ENCODE assay signal across 1 cellular context in the genomic region with DNA sequence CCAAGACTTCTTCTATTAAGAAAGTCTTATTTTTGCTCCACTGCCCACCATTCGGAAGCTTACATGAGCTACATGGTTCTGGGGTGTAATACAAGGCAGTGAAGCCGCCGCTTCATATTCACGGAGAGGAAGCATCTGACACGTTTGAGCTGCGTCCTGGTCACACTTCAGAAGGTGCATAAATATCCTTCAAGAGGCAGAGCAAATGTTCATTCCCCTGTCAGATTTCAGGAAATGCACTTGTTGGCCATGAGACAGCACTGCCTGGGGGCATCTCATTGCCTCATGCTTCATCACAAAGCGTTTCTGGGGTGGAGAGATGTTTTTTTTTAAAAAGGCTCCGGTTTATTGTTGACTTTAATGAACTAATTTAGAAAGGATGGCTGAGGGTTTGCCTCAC.
TF ChIP-seq lines count a peak whose summit lies in the region.

No MANE protein-coding gene starts in this region.

TF ChIP-seq in GM23338, 12 proteins besides CTCF, POLR2A, EP300 and RAD21 (continued from another document):
- TF ChIP-seq, protein P1, sequence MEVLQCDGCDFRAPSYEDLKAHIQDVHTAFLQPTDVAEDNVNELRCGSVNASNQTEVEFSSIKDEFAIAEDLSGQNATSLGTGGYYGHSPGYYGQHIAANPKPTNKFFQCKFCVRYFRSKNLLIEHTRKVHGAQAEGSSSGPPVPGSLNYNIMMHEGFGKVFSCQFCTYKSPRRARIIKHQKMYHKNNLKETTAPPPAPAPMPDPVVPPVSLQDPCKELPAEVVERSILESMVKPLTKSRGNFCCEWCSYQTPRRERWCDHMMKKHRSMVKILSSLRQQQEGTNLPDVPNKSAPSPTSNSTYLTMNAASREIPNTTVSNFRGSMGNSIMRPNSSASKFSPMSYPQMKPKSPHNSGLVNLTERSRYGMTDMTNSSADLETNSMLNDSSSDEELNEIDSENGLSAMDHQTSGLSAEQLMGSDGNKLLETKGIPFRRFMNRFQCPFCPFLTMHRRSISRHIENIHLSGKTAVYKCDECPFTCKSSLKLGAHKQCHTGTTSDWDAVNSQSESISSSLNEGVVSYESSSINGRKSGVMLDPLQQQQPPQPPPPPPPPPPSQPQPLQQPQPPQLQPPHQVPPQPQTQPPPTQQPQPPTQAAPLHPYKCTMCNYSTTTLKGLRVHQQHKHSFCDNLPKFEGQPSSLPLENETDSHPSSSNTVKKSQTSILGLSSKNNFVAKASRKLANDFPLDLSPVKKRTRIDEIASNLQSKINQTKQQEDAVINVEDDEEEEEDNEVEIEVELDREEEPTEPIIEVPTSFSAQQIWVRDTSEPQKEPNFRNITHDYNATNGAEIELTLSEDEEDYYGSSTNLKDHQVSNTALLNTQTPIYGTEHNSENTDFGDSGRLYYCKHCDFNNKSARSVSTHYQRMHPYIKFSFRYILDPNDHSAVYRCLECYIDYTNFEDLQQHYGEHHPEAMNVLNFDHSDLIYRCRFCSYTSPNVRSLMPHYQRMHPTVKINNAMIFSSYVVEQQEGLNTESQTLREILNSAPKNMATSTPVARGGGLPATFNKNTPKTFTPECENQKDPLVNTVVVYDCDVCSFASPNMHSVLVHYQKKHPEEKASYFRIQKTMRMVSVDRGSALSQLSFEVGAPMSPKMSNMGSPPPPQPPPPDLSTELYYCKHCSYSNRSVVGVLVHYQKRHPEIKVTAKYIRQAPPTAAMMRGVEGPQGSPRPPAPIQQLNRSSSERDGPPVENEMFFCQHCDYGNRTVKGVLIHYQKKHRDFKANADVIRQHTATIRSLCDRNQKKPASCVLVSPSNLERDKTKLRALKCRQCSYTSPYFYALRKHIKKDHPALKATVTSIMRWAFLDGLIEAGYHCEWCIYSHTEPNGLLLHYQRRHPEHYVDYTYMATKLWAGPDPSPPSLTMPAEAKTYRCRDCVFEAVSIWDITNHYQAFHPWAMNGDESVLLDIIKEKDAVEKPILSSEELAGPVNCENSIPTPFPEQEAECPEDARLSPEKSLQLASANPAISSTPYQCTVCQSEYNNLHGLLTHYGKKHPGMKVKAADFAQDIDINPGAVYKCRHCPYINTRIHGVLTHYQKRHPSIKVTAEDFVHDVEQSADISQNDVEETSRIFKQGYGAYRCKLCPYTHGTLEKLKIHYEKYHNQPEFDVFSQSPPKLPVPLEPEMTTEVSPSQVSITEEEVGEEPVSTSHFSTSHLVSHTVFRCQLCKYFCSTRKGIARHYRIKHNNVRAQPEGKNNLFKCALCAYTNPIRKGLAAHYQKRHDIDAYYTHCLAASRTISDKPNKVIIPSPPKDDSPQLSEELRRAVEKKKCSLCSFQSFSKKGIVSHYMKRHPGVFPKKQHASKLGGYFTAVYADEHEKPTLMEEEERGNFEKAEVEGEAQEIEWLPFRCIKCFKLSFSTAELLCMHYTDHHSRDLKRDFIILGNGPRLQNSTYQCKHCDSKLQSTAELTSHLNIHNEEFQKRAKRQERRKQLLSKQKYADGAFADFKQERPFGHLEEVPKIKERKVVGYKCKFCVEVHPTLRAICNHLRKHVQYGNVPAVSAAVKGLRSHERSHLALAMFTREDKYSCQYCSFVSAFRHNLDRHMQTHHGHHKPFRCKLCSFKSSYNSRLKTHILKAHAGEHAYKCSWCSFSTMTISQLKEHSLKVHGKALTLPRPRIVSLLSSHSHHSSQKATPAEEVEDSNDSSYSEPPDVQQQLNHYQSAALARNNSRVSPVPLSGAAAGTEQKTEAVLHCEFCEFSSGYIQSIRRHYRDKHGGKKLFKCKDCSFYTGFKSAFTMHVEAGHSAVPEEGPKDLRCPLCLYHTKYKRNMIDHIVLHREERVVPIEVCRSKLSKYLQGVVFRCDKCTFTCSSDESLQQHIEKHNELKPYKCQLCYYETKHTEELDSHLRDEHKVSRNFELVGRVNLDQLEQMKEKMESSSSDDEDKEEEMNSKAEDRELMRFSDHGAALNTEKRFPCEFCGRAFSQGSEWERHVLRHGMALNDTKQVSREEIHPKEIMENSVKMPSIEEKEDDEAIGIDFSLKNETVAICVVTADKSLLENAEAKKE (CRISPR knock-in tag; IDR thresholded peaks at IDR 0.05) = no peak
- TF ChIP-seq, protein P2, sequence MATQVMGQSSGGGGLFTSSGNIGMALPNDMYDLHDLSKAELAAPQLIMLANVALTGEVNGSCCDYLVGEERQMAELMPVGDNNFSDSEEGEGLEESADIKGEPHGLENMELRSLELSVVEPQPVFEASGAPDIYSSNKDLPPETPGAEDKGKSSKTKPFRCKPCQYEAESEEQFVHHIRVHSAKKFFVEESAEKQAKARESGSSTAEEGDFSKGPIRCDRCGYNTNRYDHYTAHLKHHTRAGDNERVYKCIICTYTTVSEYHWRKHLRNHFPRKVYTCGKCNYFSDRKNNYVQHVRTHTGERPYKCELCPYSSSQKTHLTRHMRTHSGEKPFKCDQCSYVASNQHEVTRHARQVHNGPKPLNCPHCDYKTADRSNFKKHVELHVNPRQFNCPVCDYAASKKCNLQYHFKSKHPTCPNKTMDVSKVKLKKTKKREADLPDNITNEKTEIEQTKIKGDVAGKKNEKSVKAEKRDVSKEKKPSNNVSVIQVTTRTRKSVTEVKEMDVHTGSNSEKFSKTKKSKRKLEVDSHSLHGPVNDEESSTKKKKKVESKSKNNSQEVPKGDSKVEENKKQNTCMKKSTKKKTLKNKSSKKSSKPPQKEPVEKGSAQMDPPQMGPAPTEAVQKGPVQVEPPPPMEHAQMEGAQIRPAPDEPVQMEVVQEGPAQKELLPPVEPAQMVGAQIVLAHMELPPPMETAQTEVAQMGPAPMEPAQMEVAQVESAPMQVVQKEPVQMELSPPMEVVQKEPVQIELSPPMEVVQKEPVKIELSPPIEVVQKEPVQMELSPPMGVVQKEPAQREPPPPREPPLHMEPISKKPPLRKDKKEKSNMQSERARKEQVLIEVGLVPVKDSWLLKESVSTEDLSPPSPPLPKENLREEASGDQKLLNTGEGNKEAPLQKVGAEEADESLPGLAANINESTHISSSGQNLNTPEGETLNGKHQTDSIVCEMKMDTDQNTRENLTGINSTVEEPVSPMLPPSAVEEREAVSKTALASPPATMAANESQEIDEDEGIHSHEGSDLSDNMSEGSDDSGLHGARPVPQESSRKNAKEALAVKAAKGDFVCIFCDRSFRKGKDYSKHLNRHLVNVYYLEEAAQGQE (IDR thresholded peaks at IDR 0.05; ENCODE audit: unreplicated experiment) = no peak
- TF ChIP-seq NANOG (IDR thresholded peaks at IDR 0.05; ENCODE audit: borderline replicate concordance) (no peak), EZH2phosphoT487 (IDR thresholded peaks at IDR 0.05; ENCODE audit: unreplicated experiment) (no peak), JUNB (IDR thresholded peaks at IDR 0.05; ENCODE audit: unreplicated experiment) (no peak), ZNF114 (CRISPR knock-in tag; IDR thresholded peaks at IDR 0.05) (no peak), POLR2AphosphoS5 (IDR thresholded peaks at IDR 0.05; ENCODE audit: low read depth) (no peak), CREB1 (CRISPR knock-in tag; IDR thresholded peaks at IDR 0.05; ENCODE audit: low read depth) (no peak)
